ENCODE assay signal across 16 cellular contexts in the genomic region with DNA sequence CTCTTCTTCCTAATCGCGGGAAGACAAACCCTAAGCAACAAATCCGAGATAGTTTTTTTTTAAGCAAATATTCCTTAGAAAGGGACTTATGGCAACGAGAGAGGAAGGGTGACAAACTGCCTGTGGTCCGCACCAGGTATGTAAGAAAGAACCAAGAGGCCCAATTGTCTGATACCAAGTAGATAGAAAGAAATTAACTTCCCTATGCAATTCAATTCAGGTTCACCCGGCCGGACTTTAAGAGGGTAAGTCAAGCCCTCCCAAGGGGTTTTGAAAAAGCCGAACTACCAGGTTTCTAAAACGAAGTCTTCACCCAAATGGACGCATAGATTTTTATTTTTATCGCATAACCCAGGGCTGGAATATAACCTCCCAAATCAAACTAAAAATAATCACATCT. TPM values are rescaled to one million over a fixed set of nuclear protein-coding genes. Genes with fewer than 3 reads are reported as not detected.
DNase-seq lines count a peak whose midpoint lies in the region; ATAC-seq and TF ChIP-seq lines count a peak whose summit lies in the region.
"Had no signal": no experiment of that assay in that cellular context is flagged by ENCODE, and none has a peak within 500 bp of the region (broad histone marks: within the 10 kb centered on the region; RNA-seq: fewer than 3 reads in every experiment).

No MANE protein-coding gene starts in this region.

- no peaks in the 10 kb centered on the region for H3K27me3 ChIP-seq in right atrium auricular region
- peaks cover 0 to 33% (median 18%) of the 10 kb centered on the region in 3 experiments for H3K27me3 ChIP-seq in neuronal stem cell (ENCODE audit: control insufficient read depth in 3 of 3, insufficient read depth in 3 of 3, low read depth in 1 of 3, low read length in 3 of 3)

- no peak for TF ChIP-seq CTCF in right atrium auricular region (IDR thresholded peaks at IDR 0.05)
- TF ChIP-seq CTCF in fibroblast of pulmonary artery (IDR thresholded peaks at IDR 0.05; ENCODE audit: low read length, missing control alignments), result no peak

- H3K4me2 ChIP-seq in neuronal stem cell (ENCODE audit: insufficient read depth, low read length, poor library complexity, severe bottlenecking), result peak overlapping the region; percentile 69

- H2BK12ac ChIP-seq in neuronal stem cell (ENCODE audit: low read length), result no peak overlapping the region

- no peak for DNase-seq in right atrium auricular region (ENCODE audit: low spot score)
- DNase-seq in Right ventricle myocardium superior, result no peak
- DNase-seq in fibroblast of pulmonary artery (ENCODE audit: low read depth), result no peak
- no peak for DNase-seq in neuronal stem cell (ENCODE audit: low spot score)
- no peak for DNase-seq in COLO668 (lab: John Stamatoyannopoulos, UW; ENCODE audit: unreplicated experiment)
- no peak for DNase-seq in SIG-M5 treated with dmso at 0.1 percent for 504 hours (lab: John Stamatoyannopoulos, UW; ENCODE audit: unreplicated experiment)
- no peak for DNase-seq in NCI-H69 (lab: John Stamatoyannopoulos, UW)
- DNase-seq in GM19238 (ENCODE audit: insufficient read length, low spot score), result no peak
- DNase-seq: activated CD4-positive, alpha-beta memory T cell treated with anti-CD3 and anti-CD28 coated beads for 36 hours; activated gamma-delta T cell treated with Interleukin-2 at 50 U/mL for 16 hours; DMS79 treated with DMSO at 0.1 percent for 48 hours; foreskin melanocyte; MV-4-11; T1000 had no signal

- H3K36me3 ChIP-seq in right atrium auricular region (no peaks in the 10 kb centered on the region), neuronal stem cell (replicated peaks in 1 of 2; ENCODE audit: control insufficient read depth in 2 of 2, insufficient read depth in 2 of 2, low read length in 2 of 2) (no peaks in the 10 kb centered on the region)

- no peak overlapping the region for H3K27ac ChIP-seq in right atrium auricular region
- no peak overlapping the region for H3K27ac ChIP-seq in neuronal stem cell (replicated peaks; ENCODE audit: low read length)

- peak overlapping the region; percentile 99 for H3K18ac ChIP-seq in neuronal stem cell (ENCODE audit: low read length)

- H3K4ac ChIP-seq in neuronal stem cell (ENCODE audit: low read length), result no peak overlapping the region

- no peak overlapping the region for H2BK15ac ChIP-seq in neuronal stem cell (ENCODE audit: low read length)

- no peak overlapping the region for H4K91ac ChIP-seq in neuronal stem cell (ENCODE audit: low read depth, low read length, poor library complexity)

- peak overlapping the region; percentile 93 for H2AFZ ChIP-seq in neuronal stem cell (ENCODE audit: low read length)

- no CpG with 5 or more reads among the region's 11 CpGs for WGBS in neuronal stem cell (ENCODE audit: extremely low coverage in 2 of 2, insufficient read length in 2 of 2, insufficient replicate concordance in 1 of 2), 2 donors

- peak overlapping the region; percentile 91 for H2BK5ac ChIP-seq in neuronal stem cell (ENCODE audit: low read length)

- no peak overlapping the region for H3K9ac ChIP-seq in neuronal stem cell (ENCODE audit: low read depth, low read length, poor library complexity)

- no peak overlapping the region for H3K14ac ChIP-seq in neuronal stem cell (ENCODE audit: low read length)

- H3K23ac ChIP-seq in neuronal stem cell (ENCODE audit: low read depth, low read length, poor library complexity), result no peak overlapping the region

- peak overlapping the region; percentile 34 to 53 for H3K4me3 ChIP-seq in right atrium auricular region
- H3K4me3 ChIP-seq in fibroblast of pulmonary artery (replicated peaks; ENCODE audit: low read depth, low read length), result peak overlapping the region; percentile 52
- H3K4me3 ChIP-seq in neuronal stem cell (ENCODE audit: low read length in 2 of 2), result peak overlapping the region; percentile 56 to 75

- ATAC-seq in Right ventricle myocardium superior (ENCODE audit: poor library complexity), result no peak
- ATAC-seq: left lobe of liver had no signal

- H3K4me1 ChIP-seq in right atrium auricular region (peaks cover 0 to 17% of the 10 kb centered on the region in 2 donors), neuronal stem cell (ENCODE audit: control insufficient read depth in 2 of 2, insufficient read depth in 1 of 2, low read depth in 1 of 2, low read length in 2 of 2) (peaks cover 6 to 22% of the 10 kb centered on the region in 2 donors)

- intact Hi-C loops in Right ventricle myocardium superior (cut with DNase I), result no loop called here

- no peak overlapping the region for H2BK120ac ChIP-seq in neuronal stem cell (ENCODE audit: low read depth, low read length)

- H3K9me3 ChIP-seq in right atrium auricular region (no peaks in the 10 kb centered on the region), neuronal stem cell (replicated peaks in 1 of 2; ENCODE audit: control insufficient read depth in 2 of 2, insufficient read depth in 1 of 2, low read depth in 1 of 2, low read length in 2 of 2) (no peaks in the 10 kb centered on the region)

- H2AK5ac ChIP-seq in neuronal stem cell (ENCODE audit: low read depth, low read length), result no peak overlapping the region

- no peak overlapping the region for H4K8ac ChIP-seq in neuronal stem cell (ENCODE audit: low read depth, low read length)

- H3K79me1 ChIP-seq in neuronal stem cell (ENCODE audit: low read depth, low read length), result peaks cover 2% of the 10 kb centered on the region

RNA-seq across cellular contexts. Expression of gene MAB21L2, which starts 1.7 kb away (rescaled TPM):
- total RNA-seq in right atrium auricular region (1 to 10 TPM; 1.6 to 7.3 TPM), Right ventricle myocardium superior (0.11 TPM)
- polyA plus RNA-seq in neuronal stem cell (2013, experiment 1 of 2), result 5.0 TPM
- polyA plus RNA-seq in neuronal stem cell (2013, experiment 2 of 2), result 5.1 TPM
- total RNA-seq: activated CD4-positive, alpha-beta memory T cell treated with anti-CD3 and anti-CD28 coated beads for 36 hours; temporal lobe had no signal
